Comparison of ENCODE assay signal across 9 cellular contexts in genomic region chr12:29241821-29242591, GRCh38.
A peak's percentile ranks its signal among the peaks of the same experiment; 100 is the strongest.
DNase-seq lines count a peak whose midpoint lies in the region; ATAC-seq and TF ChIP-seq lines count a peak whose summit lies in the region.
"Had no signal": no experiment of that assay in that cellular context is flagged by ENCODE, and none has a peak within 500 bp of the region (broad histone marks: within the 10 kb centered on the region; RNA-seq: fewer than 3 reads in every experiment).

No MANE protein-coding gene starts in this region.

- H3K36me3 ChIP-seq in GM06990 (ENCODE audit: control insufficient read depth, insufficient read depth, low read length) (no peaks in the 10 kb centered on the region), cardiac muscle cell (no peaks in the 10 kb centered on the region), rectal smooth muscle tissue (ENCODE audit: control insufficient read depth, insufficient read depth, low read length) (no peaks in the 10 kb centered on the region)

- H3K4me1 ChIP-seq in cardiac muscle cell (ENCODE audit: low read depth) (no peaks in the 10 kb centered on the region), rectal smooth muscle tissue (ENCODE audit: control insufficient read depth, insufficient read depth, low read length) (peaks cover 12% of the 10 kb centered on the region)

- H3K9me3 ChIP-seq in cardiac muscle cell (ENCODE audit: low read depth) = no peaks in the 10 kb centered on the region

- POLR2A ChIA-PET in naive thymus-derived CD8-positive, alpha-beta T cell (lab: Charles Lee) = no interaction called here

- no peak overlapping the region for H3K27ac ChIP-seq in cardiac muscle cell
- H3K27ac ChIP-seq in rectal smooth muscle tissue (ENCODE audit: low read depth, low read length) = peak overlapping the region; percentile 76
- H3K27ac ChIP-seq: VCaP had no signal

- peak overlapping the region; percentile 20 to 55 for H3K4me3 Mint-ChIP-seq in activated T-cell treated with anti-CD3 and anti-CD28 coated beads, Interleukin-2, amount 50 U/mL, for 72 hours
- H3K4me3 Mint-ChIP-seq in naive thymus-derived CD8-positive, alpha-beta T cell = no peak overlapping the region

- H3K4me1 Mint-ChIP-seq in activated T-cell treated with anti-CD3 and anti-CD28 coated beads, Interleukin-2, amount 50 U/mL, for 72 hours (ENCODE audit: low read depth) = peaks cover 19% of the 10 kb centered on the region
- H3K4me1 Mint-ChIP-seq in naive thymus-derived CD8-positive, alpha-beta T cell = peaks cover 0 to 13% (median 1%) of the 10 kb centered on the region in 4 donors

- H3K9ac ChIP-seq in rectal smooth muscle tissue (ENCODE audit: low read length) = peak overlapping the region; percentile 32

- ATAC-seq in GM21447 (IDR thresholded peaks at IDR 0.05; ENCODE audit: unreplicated experiment) (peak; percentile 80), HG03575 (IDR thresholded peaks at IDR 0.05; ENCODE audit: extremely low read depth, insufficient number of reproducible peaks, low FRiP score, unreplicated experiment) (peak; percentile 75)
- ATAC-seq in activated T-cell treated with anti-CD3 and anti-CD28 coated beads, Interleukin-2, amount 50 U/mL, for 72 hours (replicated peaks in 1 of 2) = peak; percentile 86 to 91
- ATAC-seq in naive thymus-derived CD8-positive, alpha-beta T cell = no peak

- peak; percentile 13 for DNase-seq in GM06990 (ENCODE audit: extremely low read depth, insufficient read length)
- DNase-seq in activated T-cell treated with anti-CD3 and anti-CD28 coated beads, Interleukin-2, amount 50 U/mL, for 72 hours = peak; percentile 13 to 25
- DNase-seq in cardiac muscle cell (ENCODE audit: low read depth in 1 of 2, low spot score in 1 of 2) = peak; percentile 35 to 87
- DNase-seq in naive thymus-derived CD8-positive, alpha-beta T cell = no peak
- DNase-seq in germinal center (ENCODE audit: low spot score) = no peak

- no peaks in the 10 kb centered on the region for H3K27me3 Mint-ChIP-seq in activated T-cell treated with anti-CD3 and anti-CD28 coated beads, Interleukin-2, amount 50 U/mL, for 72 hours (ENCODE audit: low read depth)
- H3K27me3 Mint-ChIP-seq in naive thymus-derived CD8-positive, alpha-beta T cell = peaks cover 0 to 9% (median 2%) of the 10 kb centered on the region in 5 donors

- no peak for TF ChIP-seq CTCF in GM06990 (IDR thresholded peaks at IDR 0.05; ENCODE audit: insufficient read depth, low read length, poor library complexity, severe bottlenecking)
- peak; percentile 5 for TF ChIP-seq CTCF in cardiac muscle cell (IDR thresholded peaks at IDR 0.05; ENCODE audit: low read depth, low read length)

- no peaks in the 10 kb centered on the region for H3K9me3 Mint-ChIP-seq in activated T-cell treated with anti-CD3 and anti-CD28 coated beads, Interleukin-2, amount 50 U/mL, for 72 hours
- peaks cover 0 to 4% (median 0%) of the 10 kb centered on the region in 9 donors for H3K9me3 Mint-ChIP-seq in naive thymus-derived CD8-positive, alpha-beta T cell

- no peak overlapping the region for H3K27ac Mint-ChIP-seq in activated T-cell treated with anti-CD3 and anti-CD28 coated beads, Interleukin-2, amount 50 U/mL, for 72 hours
- no peak overlapping the region for H3K27ac Mint-ChIP-seq in naive thymus-derived CD8-positive, alpha-beta T cell

- H3K27me3 ChIP-seq in GM06990 (replicated peaks; ENCODE audit: control insufficient read depth, insufficient read depth, low read length) (no peaks in the 10 kb centered on the region), cardiac muscle cell (no peaks in the 10 kb centered on the region), rectal smooth muscle tissue (ENCODE audit: control insufficient read depth, insufficient read depth, low read length) (no peaks in the 10 kb centered on the region)

- H3K36me3 Mint-ChIP-seq in activated T-cell treated with anti-CD3 and anti-CD28 coated beads, Interleukin-2, amount 50 U/mL, for 72 hours (ENCODE audit: insufficient read depth in 2 of 2) = no peaks in the 10 kb centered on the region
- H3K36me3 Mint-ChIP-seq in naive thymus-derived CD8-positive, alpha-beta T cell = no peaks in the 10 kb centered on the region

- no peak overlapping the region for H3K4me3 ChIP-seq in GM06990 (replicated peaks; ENCODE audit: low read depth, low read length)
- H3K4me3 ChIP-seq in cardiac muscle cell = no peak overlapping the region
- peak overlapping the region; percentile 39 for H3K4me3 ChIP-seq in rectal smooth muscle tissue (ENCODE audit: low read length)

Comparison
In these comparisons a context has a peak if more than half of its experiments do, and no peak if none do; other contexts are left out.
1. DNase-seq: peak in GM06990 (single experiment), activated T-cell treated with anti-CD3 and anti-CD28 coated beads, Interleukin-2, amount 50 U/mL, for 72 hours (2 of 2) and cardiac muscle cell (2 of 2); none in naive thymus-derived CD8-positive, alpha-beta T cell (0 of 10) and germinal center (single experiment).
2. ATAC-seq: peak in GM21447 (single experiment), HG03575 (single experiment) and activated T-cell treated with anti-CD3 and anti-CD28 coated beads, Interleukin-2, amount 50 U/mL, for 72 hours (2 of 2); none in naive thymus-derived CD8-positive, alpha-beta T cell (0 of 2).
3. H3K4me3 Mint-ChIP-seq: peak in activated T-cell treated with anti-CD3 and anti-CD28 coated beads, Interleukin-2, amount 50 U/mL, for 72 hours (2 of 2); none in naive thymus-derived CD8-positive, alpha-beta T cell (0 of 10).